Comparison of ENCODE assay signal across 11 cellular contexts in the genomic region with DNA sequence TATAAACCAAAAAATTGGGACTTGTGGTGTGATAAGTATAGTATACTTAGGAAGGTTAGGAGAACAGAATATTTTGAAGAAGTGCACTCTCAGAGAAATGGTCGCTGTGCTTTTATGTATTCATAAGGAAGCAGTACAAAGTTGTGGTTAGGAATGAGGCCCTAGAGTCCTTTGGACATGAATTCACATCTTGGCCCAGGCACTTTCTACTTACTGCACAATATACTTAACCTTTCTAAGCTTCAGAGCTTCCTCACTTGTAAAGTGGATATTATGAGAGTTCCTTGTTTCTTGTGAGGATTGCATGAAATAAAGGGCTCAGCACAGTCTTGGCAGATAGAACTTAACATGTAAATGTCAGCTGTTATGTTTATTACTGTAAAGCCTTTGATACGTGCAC.
"Had no signal": no experiment of that assay in that cellular context is flagged by ENCODE, and none has a peak within 500 bp of the region (broad histone marks: within the 10 kb centered on the region; RNA-seq: fewer than 3 reads in every experiment).

No MANE protein-coding gene starts in this region.

- H3K27ac ChIP-seq: foreskin keratinocyte, thyroid gland had no signal

- H3K36me3 ChIP-seq: esophagus squamous epithelium, thyroid gland had no signal

- DNase-seq: activated CD4-positive, alpha-beta T cell treated with anti-CD3 and anti-CD28 coated beads for 1 hour; activated CD4-positive, alpha-beta T cell treated with anti-CD3 and anti-CD28 coated beads, Interleukin-2, amount 50 U/mL, for 48 hours; activated effector memory CD4-positive, alpha-beta T cell treated with anti-CD3 and anti-CD28 coated beads, Interleukin-2, amount 50 U/mL, for 16 hours; activated T-cell treated with anti-CD3 and anti-CD28 coated beads, Interleukin-2, amount 50 U/mL, for 4 hours; esophagus squamous epithelium; foreskin keratinocyte; head of caudate nucleus; stimulated activated CD4-positive, alpha-beta T cell treated with anti-CD3 and anti-CD28 coated beads, Interleukin-4, amount 100 ng/mL, for 4 hours; stimulated activated naive CD8-positive, alpha-beta T cell treated with anti-CD3 and anti-CD28 coated beads, Interleukin-15, amount 100 ng/mL, for 72 hours; SW 1271; thyroid gland had no signal

- H3K4me3 ChIP-seq: esophagus squamous epithelium, thyroid gland had no signal

- H3K27me3 ChIP-seq: esophagus squamous epithelium, foreskin keratinocyte, thyroid gland had no signal

- H3K4me1 ChIP-seq: foreskin keratinocyte had no signal

- H3K9me3 ChIP-seq: esophagus squamous epithelium, thyroid gland had no signal
